ENCODE assay signal across 8 cellular contexts in genomic region chr18:2515908-2516625, GRCh38. TPM values are rescaled to one million over a fixed set of nuclear protein-coding genes. Genes with fewer than 3 reads are reported as not detected.
DNase-seq lines count a peak whose midpoint lies in the region; ATAC-seq and TF ChIP-seq lines count a peak whose summit lies in the region.

No MANE protein-coding gene starts in this region.

- no peak overlapping the region for H3K4me3 ChIP-seq in AG09309 (ENCODE audit: control insufficient read depth, low read depth, low read length)

- ATAC-seq in GM21529 (IDR thresholded peaks at IDR 0.05; ENCODE audit: unreplicated experiment) (peak; percentile 58), foreskin keratinocyte (peak; percentile 91)

- peaks cover 18% of the 10 kb centered on the region for H3K4me1 ChIP-seq in foreskin keratinocyte

- peak; percentile 65 for DNase-seq in AG09309 (ENCODE audit: low read depth)
- peak; percentile 97 for DNase-seq in RKO (ENCODE audit: low spot score)
- DNase-seq in foreskin keratinocyte: peak; percentile 87 to 93
- DNase-seq in ureter (ENCODE audit: low spot score): no peak
- DNase-seq in NCI-H524 treated with DMSO at 0.1 percent for 48 hours (lab: John Stamatoyannopoulos, UW): no peak
- no peak for DNase-seq in activated CD8-positive, alpha-beta memory T cell treated with anti-CD3 and anti-CD28 coated beads, Interleukin-2, amount 50 U/mL, for 48 hours
- no peak for DNase-seq in NCI-H1417 treated with DMSO at 0.1 percent for 48 hours (lab: John Stamatoyannopoulos, UW)

- no peaks in the 10 kb centered on the region for H3K27me3 ChIP-seq in foreskin keratinocyte

- peak overlapping the region; percentile 42 for H3K27ac ChIP-seq in foreskin keratinocyte

- TF ChIP-seq CTCF in AG09309 (IDR thresholded peaks at IDR 0.05; ENCODE audit: control insufficient read depth, insufficient read depth, low read depth, low read length, missing control alignments) (no peak), foreskin keratinocyte (conservative IDR thresholded peaks at IDR 0.05) (no peak)

RNA-seq across cellular contexts. Expression of gene METTL4, which starts 55.2 kb away (rescaled TPM):
- total RNA-seq in foreskin keratinocyte (10.9 and 12.1 TPM in 2 replicates), ureter (12.9 TPM)
- polyA plus RNA-seq in foreskin keratinocyte: 5.8 and 7.4 TPM in 2 replicates

RNA-seq across cellular contexts. Expression of gene NDC80, which starts 55.3 kb away (rescaled TPM):
- total RNA-seq in foreskin keratinocyte (27.8 and 34.1 TPM in 2 replicates), ureter (0.91 TPM)
- 16.9 and 22.2 TPM in 2 replicates for polyA plus RNA-seq in foreskin keratinocyte

Comparison
In these comparisons a context has a peak if more than half of its experiments do, and no peak if none do; other contexts are left out.
1. DNase-seq: peak in AG09309 (single experiment), RKO (single experiment) and foreskin keratinocyte (2 of 2); none in ureter (single experiment), NCI-H524 treated with DMSO at 0.1 percent for 48 hours (single experiment), activated CD8-positive, alpha-beta memory T cell treated with anti-CD3 and anti-CD28 coated beads, Interleukin-2, amount 50 U/mL, for 48 hours (single experiment) and NCI-H1417 treated with DMSO at 0.1 percent for 48 hours (single experiment).
2. RNA of gene NDC80, which starts 55.3 kb away (total RNA-seq): 27.8 to 34.1 TPM in foreskin keratinocyte; 0.91 TPM in ureter (single experiment); every median in the first group is over 10 times any median in the second.